1 cellular context compared by ENCODE assay signal in the genomic region with DNA sequence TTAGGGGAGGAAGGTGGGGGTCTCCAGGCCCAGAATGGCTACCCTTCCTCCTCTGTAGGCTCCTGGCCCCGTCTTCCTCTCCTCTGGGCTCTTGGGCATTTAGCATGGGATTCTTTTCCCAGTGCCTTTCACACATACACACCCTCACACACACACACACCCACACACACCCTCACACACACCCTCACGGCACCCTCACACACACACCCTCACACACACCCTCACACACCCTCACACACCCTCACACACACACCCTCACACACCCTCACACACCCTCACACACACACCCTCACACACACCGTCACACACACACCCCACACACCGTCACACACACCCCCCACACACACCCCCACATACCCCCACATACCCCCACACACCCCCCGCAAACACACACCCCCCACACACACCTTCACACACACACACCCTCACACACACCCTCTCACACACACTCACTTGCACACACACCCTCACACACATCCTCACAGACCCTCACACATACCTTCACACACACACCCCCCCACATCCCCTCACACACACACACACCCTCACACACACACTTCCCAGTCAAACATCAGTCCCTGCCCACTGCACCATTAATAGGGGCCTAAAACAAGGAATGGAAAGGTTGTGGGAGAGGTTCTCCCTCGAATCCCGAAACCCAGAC.
A peak's percentile ranks its signal among the peaks of the same experiment; 100 is the strongest.
TF ChIP-seq lines count a peak whose summit lies in the region.

No MANE protein-coding gene starts in this region.

TF ChIP-seq in K562, 482 proteins besides CTCF, POLR2A, EP300 and RAD21:
- TF ChIP-seq PPARD (CRISPR knock-in tag; IDR thresholded peaks at IDR 0.05): no peak
- 0 out of 2 replicates have a peak, but pooled peaks have one; percentile 11 for TF ChIP-seq EGR1 (conservative IDR thresholded peaks at IDR 0.05)
